ENCODE assay signal across 7 cellular contexts in the genomic region with DNA sequence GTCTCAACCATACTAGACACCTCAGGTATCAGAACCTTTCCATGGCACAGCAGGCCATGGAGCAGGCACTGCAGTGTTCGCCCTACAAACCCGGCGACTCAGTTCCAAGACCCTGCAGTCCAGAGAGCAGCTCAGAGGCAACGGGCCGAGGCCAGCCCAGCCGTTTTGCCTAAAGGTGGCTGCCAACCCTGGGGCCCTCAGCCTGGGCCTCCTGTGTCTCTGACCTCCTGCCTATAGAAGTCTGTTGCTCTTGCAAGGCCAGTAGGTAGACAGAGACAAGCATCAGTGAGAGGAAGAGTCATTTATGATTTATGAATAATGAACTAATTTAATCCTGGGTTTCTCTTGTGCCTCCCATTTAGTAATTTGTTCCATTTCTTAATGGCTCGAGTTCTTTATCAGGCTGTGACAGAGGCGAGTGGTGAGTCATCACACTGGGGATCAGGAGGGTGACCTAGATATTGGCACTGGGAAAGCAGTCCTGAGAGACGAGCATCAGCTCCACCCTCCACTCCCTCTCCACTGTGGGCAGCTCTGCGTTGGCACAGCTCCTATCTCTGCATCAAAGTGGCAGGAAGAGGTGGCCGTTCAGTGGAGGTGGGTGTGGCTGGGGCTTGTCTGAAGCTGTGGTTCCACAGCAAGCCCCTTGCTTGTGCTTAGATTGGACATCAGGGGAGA.
DNase-seq lines count a peak whose midpoint lies in the region; ATAC-seq and TF ChIP-seq lines count a peak whose summit lies in the region.

No MANE protein-coding gene starts in this region.

- peaks cover 28% of the 10 kb centered on the region for H3K4me1 Mint-ChIP-seq in activated CD4-positive, alpha-beta memory T cell treated with anti-CD3 and anti-CD28 coated beads for 36 hours (ENCODE audit: low read depth)

- peak overlapping the region in 1 of 3 donors; percentile 66 for H3K9ac ChIP-seq in skeletal muscle tissue (ENCODE audit: low read depth in 1 of 3, low read length in 3 of 3)

- no peaks in the 10 kb centered on the region for H3K27me3 Mint-ChIP-seq in activated CD4-positive, alpha-beta memory T cell treated with anti-CD3 and anti-CD28 coated beads for 36 hours

- intact Hi-C loops in activated CD4-positive, alpha-beta memory T cell treated with anti-CD3 and anti-CD28 coated beads for 36 hours (cut with micrococcal nuclease) = loop anchor here (1.0 to 5.0 kb wide), 2 partner anchors 124 to 337 kb away; no protein-coding TSS in a partner anchor

- peak overlapping the region; percentile 14 for H3K27ac Mint-ChIP-seq in activated CD4-positive, alpha-beta memory T cell treated with anti-CD3 and anti-CD28 coated beads for 36 hours

- no peak overlapping the region for H3K4me3 ChIP-seq in LNCaP clone FGC (ENCODE audit: low read depth, low read length)
- no peak overlapping the region for H3K4me3 ChIP-seq in fibroblast of villous mesenchyme (ENCODE audit: low read depth, low read length)
- H3K4me3 ChIP-seq in skeletal muscle tissue (ENCODE audit: low read length in 3 of 3) = peak overlapping the region in 1 of 3 donors; percentile 19

- no peaks in the 10 kb centered on the region for H3K36me3 Mint-ChIP-seq in activated CD4-positive, alpha-beta memory T cell treated with anti-CD3 and anti-CD28 coated beads for 36 hours

- CTCF ChIA-PET in activated CD4-positive, alpha-beta memory T cell treated with anti-CD3 and anti-CD28 coated beads for 36 hours (lab: Charles Lee) = no interaction called here

- peak overlapping the region; percentile 82 for H3K27ac ChIP-seq in skeletal muscle tissue (ENCODE audit: low read depth, low read length)

- DNase-seq in LNCaP clone FGC (ENCODE audit: low read depth) (peak; percentile 23), fibroblast of villous mesenchyme (ENCODE audit: low read depth) (peak; percentile 48), HK-2 (ENCODE audit: unreplicated experiment) (no peak)
- peak; percentile 59 for DNase-seq in activated CD4-positive, alpha-beta memory T cell treated with anti-CD3 and anti-CD28 coated beads for 36 hours

- no peak overlapping the region for H3K4me3 Mint-ChIP-seq in activated CD4-positive, alpha-beta memory T cell treated with anti-CD3 and anti-CD28 coated beads for 36 hours

- no peaks in the 10 kb centered on the region for H3K9me3 ChIP-seq in skeletal muscle tissue (ENCODE audit: control insufficient read depth in 3 of 3, low read length in 3 of 3)

- H3K27me3 ChIP-seq in skeletal muscle tissue (ENCODE audit: control insufficient read depth in 3 of 3, insufficient read depth in 3 of 3, low read length in 3 of 3) = no peaks in the 10 kb centered on the region

- TF ChIP-seq CTCF in LNCaP clone FGC (IDR thresholded peaks at IDR 0.05; ENCODE audit: control insufficient read depth, extremely low read depth, insufficient read depth) (no peak), fibroblast of villous mesenchyme (IDR thresholded peaks at IDR 0.05; ENCODE audit: insufficient read depth, low read depth, low read length) (no peak)

- POLR2A ChIA-PET in activated CD4-positive, alpha-beta memory T cell treated with anti-CD3 and anti-CD28 coated beads for 36 hours (lab: Charles Lee) = no interaction called here

- peaks cover 32 to 61% (median 57%) of the 10 kb centered on the region in 3 donors for H3K4me1 ChIP-seq in skeletal muscle tissue (ENCODE audit: control insufficient read depth in 3 of 3, insufficient read depth in 3 of 3, low read length in 3 of 3)

- no peaks in the 10 kb centered on the region for H3K9me3 Mint-ChIP-seq in activated CD4-positive, alpha-beta memory T cell treated with anti-CD3 and anti-CD28 coated beads for 36 hours

- no peaks in the 10 kb centered on the region for H3K36me3 ChIP-seq in skeletal muscle tissue (ENCODE audit: control insufficient read depth in 3 of 3, insufficient read depth in 3 of 3, low read length in 3 of 3)

- ATAC-seq in GM18909 (IDR thresholded peaks at IDR 0.05; ENCODE audit: poor library complexity, unreplicated experiment) (no peak), HG02938 (IDR thresholded peaks at IDR 0.05; ENCODE audit: unreplicated experiment) (no peak)
